ENCODE assay signal across 1 cellular context in the genomic region with DNA sequence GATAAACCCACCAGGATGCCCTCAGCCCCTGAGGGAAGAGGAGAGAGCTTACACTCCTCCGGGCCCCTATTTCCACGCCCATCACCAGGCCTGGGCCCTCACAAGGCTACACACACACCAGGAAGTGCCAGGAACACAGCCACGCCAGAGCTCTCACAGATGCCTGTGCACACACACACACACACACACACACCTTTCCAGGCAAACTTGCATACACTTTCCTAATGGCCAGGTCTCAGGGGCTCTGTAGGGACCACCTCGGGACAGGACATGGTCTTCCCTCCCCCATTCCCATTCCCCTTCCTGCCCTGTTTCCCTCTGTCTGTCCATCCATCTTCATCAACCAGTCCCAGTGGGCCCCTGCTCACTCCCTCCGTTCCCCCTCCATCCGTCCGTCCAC.
TF ChIP-seq lines count a peak whose summit lies in the region.

No MANE protein-coding gene starts in this region.

TF ChIP-seq in GM12891, 5 proteins besides CTCF, POLR2A, EP300 and RAD21:
- no peak for TF ChIP-seq PAX5 (IDR thresholded peaks at IDR 0.05; ENCODE audit: insufficient read depth, low read length, severe bottlenecking)
- no peak for TF ChIP-seq POLR2AphosphoS5 (IDR thresholded peaks at IDR 0.05; ENCODE audit: low read depth, low read length)
- no peak for TF ChIP-seq SPI1 (IDR thresholded peaks at IDR 0.05; ENCODE audit: low read depth, low read length)
- no peak for TF ChIP-seq TAF1 (IDR thresholded peaks at IDR 0.05; ENCODE audit: low read depth, low read length)
- TF ChIP-seq POU2F2 (IDR thresholded peaks at IDR 0.05; ENCODE audit: low read depth, low read length): no peak
